Comparison of ENCODE assay signal across 18 cellular contexts in genomic region chr1:193068013-193068412, GRCh38. TPM values are rescaled to one million over a fixed set of nuclear protein-coding genes. Genes with fewer than 3 reads are reported as not detected.
DNase-seq lines count a peak whose midpoint lies in the region; ATAC-seq and TF ChIP-seq lines count a peak whose summit lies in the region.
"Had no signal": no experiment of that assay in that cellular context is flagged by ENCODE, and none has a peak within 500 bp of the region (broad histone marks: within the 10 kb centered on the region; RNA-seq: fewer than 3 reads in every experiment).

No MANE protein-coding gene starts in this region.

- H2BK12ac ChIP-seq in trophoblast cell (ENCODE audit: low read length) = no peak overlapping the region

- H3K4me2 ChIP-seq in OCI-LY3 (ENCODE audit: low read length) = 0 out of 2 replicates have a peak overlapping the region, but pooled peaks have one; percentile 91
- H3K4me2 ChIP-seq in trophoblast cell (ENCODE audit: low read length) = no peak overlapping the region
- H3K4me2 ChIP-seq: PC-9 had no signal

- CTCF ChIA-PET in activated CD8-positive, alpha-beta T cell treated with anti-CD3 and anti-CD28 coated beads for 36 hours (lab: Charles Lee) = no interaction called here
- CTCF ChIA-PET in activated CD8-positive, alpha-beta T cell treated with anti-CD3 and anti-CD28 coated beads, Interleukin-2, amount 10 ng/mL, durations not matched to agents 7 days and 5 days (lab: Charles Lee) = no interaction called here

- H2BK120ac ChIP-seq in trophoblast cell (ENCODE audit: insufficient read depth, low read length, poor library complexity) = no peak overlapping the region

- no peak overlapping the region for H4K8ac ChIP-seq in trophoblast cell (ENCODE audit: low read depth, low read length)

- POLR2A ChIA-PET in activated CD8-positive, alpha-beta T cell treated with anti-CD3 and anti-CD28 coated beads for 36 hours (lab: Charles Lee) = no interaction called here
- POLR2A ChIA-PET in activated CD8-positive, alpha-beta T cell treated with anti-CD3 and anti-CD28 coated beads, Interleukin-2, amount 10 ng/mL, durations not matched to agents 7 days and 5 days (lab: Charles Lee) = interaction anchor here (0.9 kb wide), 1 partner anchor 9 kb away, joined by 3 read pairs; the partner anchor contains the start of genes RO60 and UCHL5

- H3K79me1 ChIP-seq in trophoblast cell (ENCODE audit: low read length) = no peaks in the 10 kb centered on the region

- ATAC-seq in activated CD8-positive, alpha-beta T cell treated with anti-CD3 and anti-CD28 coated beads for 36 hours = no peak
- ATAC-seq in activated CD8-positive, alpha-beta T cell treated with anti-CD3 and anti-CD28 coated beads, Interleukin-2, amount 10 ng/mL, durations not matched to agents 7 days and 5 days = no peak

- no peak overlapping the region for H3K9ac ChIP-seq in OCI-LY3 (ENCODE audit: low read length)
- H3K9ac ChIP-seq in trophoblast cell (ENCODE audit: low read length) = no peak overlapping the region

- H3K27ac Mint-ChIP-seq in activated CD8-positive, alpha-beta T cell treated with anti-CD3 and anti-CD28 coated beads for 36 hours = peak overlapping the region; percentile 76
- no peak overlapping the region for H3K27ac Mint-ChIP-seq in activated CD8-positive, alpha-beta T cell treated with anti-CD3 and anti-CD28 coated beads, Interleukin-2, amount 10 ng/mL, durations not matched to agents 7 days and 5 days
- H3K27ac Mint-ChIP-seq in chondrocyte (ENCODE audit: unreplicated experiment) = peak overlapping the region; percentile 30
- H3K27ac Mint-ChIP-seq: activated T-helper 2 cell treated with anti-CD3 and anti-CD28 coated beads, Interferon-gamma antibody, Interleukin-2, Interleukin-4, amounts not matched to agents 10 μg/mL and 5 μg/mL and 100 μg/mL, durations not matched to agents 14 hours and 24 hours and 36 hours had no signal

- no peaks in the 10 kb centered on the region for H3K9me3 ChIP-seq in OCI-LY3 (ENCODE audit: insufficient read depth, low read length)
- no peaks in the 10 kb centered on the region for H3K9me3 ChIP-seq in trophoblast cell (ENCODE audit: insufficient read depth, low read depth, low read length)
- no peaks in the 10 kb centered on the region for H3K9me3 ChIP-seq in left ventricle myocardium inferior (replicated peaks)

- H3K14ac ChIP-seq in trophoblast cell (ENCODE audit: low read length) = no peak overlapping the region

- TF ChIP-seq CTCF in activated CD8-positive, alpha-beta T cell treated with anti-CD3 and anti-CD28 coated beads for 36 hours (IDR thresholded peaks at IDR 0.05) = no peak
- TF ChIP-seq CTCF in OCI-LY3 (IDR thresholded peaks at IDR 0.05; ENCODE audit: low read depth, low read length) (no peak), chondrocyte (IDR thresholded peaks at IDR 0.05) (no peak), left ventricle myocardium inferior (IDR thresholded peaks at IDR 0.05; ENCODE audit: borderline replicate concordance) (no peak)

- H3K36me3 ChIP-seq in OCI-LY3 (replicated peaks; ENCODE audit: low read depth, low read length) (peaks cover 7% of the 10 kb centered on the region), trophoblast cell (ENCODE audit: control insufficient read depth in 1 of 2, insufficient read depth in 2 of 2, low read length in 2 of 2) (no peaks in the 10 kb centered on the region), left ventricle myocardium inferior (peaks cover 5% of the 10 kb centered on the region)
- H3K36me3 ChIP-seq: cardiac muscle cell had no signal

- H4K12ac ChIP-seq in trophoblast cell (ENCODE audit: low read depth, low read length) = no peak overlapping the region

- H3K79me2 ChIP-seq in OCI-LY3 (ENCODE audit: low read length) (peaks cover 76% of the 10 kb centered on the region), trophoblast cell (ENCODE audit: control insufficient read depth, insufficient read depth, low read length, poor library complexity) (no peaks in the 10 kb centered on the region)

- H3K23ac ChIP-seq in trophoblast cell (ENCODE audit: low read length) = no peak overlapping the region

- H2AFZ ChIP-seq in OCI-LY3 (ENCODE audit: low read depth, low read length) (no peak overlapping the region), trophoblast cell (ENCODE audit: insufficient read depth, low read length, poor library complexity) (no peak overlapping the region)
- H2AFZ ChIP-seq: PC-9 had no signal

- H3K27me3 Mint-ChIP-seq in activated CD8-positive, alpha-beta T cell treated with anti-CD3 and anti-CD28 coated beads for 36 hours = no peaks in the 10 kb centered on the region
- no peaks in the 10 kb centered on the region for H3K27me3 Mint-ChIP-seq in activated CD8-positive, alpha-beta T cell treated with anti-CD3 and anti-CD28 coated beads, Interleukin-2, amount 10 ng/mL, durations not matched to agents 7 days and 5 days (ENCODE audit: low read depth)
- H3K27me3 Mint-ChIP-seq in chondrocyte (ENCODE audit: low read depth) = no peaks in the 10 kb centered on the region

- no peak overlapping the region for H4K91ac ChIP-seq in trophoblast cell (ENCODE audit: low read depth, low read length)

- no peak for DNase-seq in activated CD8-positive, alpha-beta T cell treated with anti-CD3 and anti-CD28 coated beads for 36 hours
- DNase-seq in activated CD8-positive, alpha-beta T cell treated with anti-CD3 and anti-CD28 coated beads, Interleukin-2, amount 10 ng/mL, durations not matched to agents 7 days and 5 days = no peak
- DNase-seq in chondrocyte (ENCODE audit: low spot score) = no peak
- DNase-seq in trophoblast cell = no peak
- no peak for DNase-seq in left ventricle myocardium inferior
- no peak for DNase-seq in SKM-1 (lab: John Stamatoyannopoulos, UW; ENCODE audit: unreplicated experiment)
- no peak for DNase-seq in NCI-H2081 treated with DMSO at 0.1 percent for 48 hours (lab: John Stamatoyannopoulos, UW)
- DNase-seq: dermis blood vessel endothelial cell; foreskin fibroblast; NCI-H187 treated with DMSO at 0.1 percent for 48 hours; NCI-H226; NCI-H774; occipital lobe; PC-9; stimulated activated CD4-positive, alpha-beta T cell treated with anti-CD3 and anti-CD28 coated beads, Interleukin-4, amount 100 ng/mL, for 4 hours had no signal

- no peak overlapping the region for H2BK5ac ChIP-seq in trophoblast cell (ENCODE audit: low read depth, low read length, poor library complexity)

- no peak overlapping the region for H3K4me3 Mint-ChIP-seq in activated CD8-positive, alpha-beta T cell treated with anti-CD3 and anti-CD28 coated beads for 36 hours
- H3K4me3 Mint-ChIP-seq in activated CD8-positive, alpha-beta T cell treated with anti-CD3 and anti-CD28 coated beads, Interleukin-2, amount 10 ng/mL, durations not matched to agents 7 days and 5 days = no peak overlapping the region
- H3K4me3 Mint-ChIP-seq in chondrocyte (ENCODE audit: unreplicated experiment) = no peak overlapping the region

- H3K18ac ChIP-seq in trophoblast cell (ENCODE audit: low read length) = peak overlapping the region; percentile 45

- peak overlapping the region; percentile 86 for H3K4ac ChIP-seq in trophoblast cell (ENCODE audit: low read depth, low read length)

- H3K4me3 ChIP-seq in OCI-LY3 (ENCODE audit: low read length) = no peak overlapping the region
- no peak overlapping the region for H3K4me3 ChIP-seq in trophoblast cell (ENCODE audit: low read depth, low read length)
- no peak overlapping the region for H3K4me3 ChIP-seq in left ventricle myocardium inferior
- H3K4me3 ChIP-seq: cardiac muscle cell, PC-9 had no signal

- H3K9me3 Mint-ChIP-seq in activated CD8-positive, alpha-beta T cell treated with anti-CD3 and anti-CD28 coated beads for 36 hours = no peaks in the 10 kb centered on the region
- no peaks in the 10 kb centered on the region for H3K9me3 Mint-ChIP-seq in activated CD8-positive, alpha-beta T cell treated with anti-CD3 and anti-CD28 coated beads, Interleukin-2, amount 10 ng/mL, durations not matched to agents 7 days and 5 days (ENCODE audit: insufficient read depth)
- no peaks in the 10 kb centered on the region for H3K9me3 Mint-ChIP-seq in chondrocyte (ENCODE audit: low read depth)
- H3K9me3 Mint-ChIP-seq: activated T-helper 2 cell treated with anti-CD3 and anti-CD28 coated beads, Interferon-gamma antibody, Interleukin-2, Interleukin-4, amounts not matched to agents 10 μg/mL and 5 μg/mL and 100 μg/mL, durations not matched to agents 14 hours and 24 hours and 36 hours had no signal

- H3K36me3 Mint-ChIP-seq in activated CD8-positive, alpha-beta T cell treated with anti-CD3 and anti-CD28 coated beads for 36 hours (ENCODE audit: low read depth) = peaks cover 20% of the 10 kb centered on the region
- H3K36me3 Mint-ChIP-seq in activated CD8-positive, alpha-beta T cell treated with anti-CD3 and anti-CD28 coated beads, Interleukin-2, amount 10 ng/mL, durations not matched to agents 7 days and 5 days (ENCODE audit: low read depth) = peaks cover 19% of the 10 kb centered on the region
- no peaks in the 10 kb centered on the region for H3K36me3 Mint-ChIP-seq in chondrocyte (ENCODE audit: low read depth)

- H3K4me1 ChIP-seq in OCI-LY3 (ENCODE audit: low read length) (peaks cover 52% of the 10 kb centered on the region), trophoblast cell (ENCODE audit: control insufficient read depth in 1 of 2, insufficient read depth in 2 of 2, low read length in 2 of 2) (no peaks in the 10 kb centered on the region), left ventricle myocardium inferior (peaks cover 83% of the 10 kb centered on the region)

- H2AK5ac ChIP-seq in trophoblast cell (ENCODE audit: low read length) = no peak overlapping the region

- H3K27me3 ChIP-seq in OCI-LY3 (ENCODE audit: low read depth, low read length) (no peaks in the 10 kb centered on the region), trophoblast cell (ENCODE audit: insufficient read depth, low read length) (no peaks in the 10 kb centered on the region), left ventricle myocardium inferior (ENCODE audit: low read depth) (no peaks in the 10 kb centered on the region)
- H3K27me3 ChIP-seq: cardiac muscle cell had no signal

- H4K20me1 ChIP-seq in OCI-LY3 (ENCODE audit: insufficient read depth, low read length) = peaks cover 12% of the 10 kb centered on the region; the same call in 1 of the 2 replicates

- intact Hi-C loops in activated CD8-positive, alpha-beta T cell treated with anti-CD3 and anti-CD28 coated beads for 36 hours (cut with micrococcal nuclease) = no loop called here
- intact Hi-C loops in left ventricle myocardium inferior (cut with micrococcal nuclease) = no loop called here

- H3K27ac ChIP-seq in OCI-LY3 (ENCODE audit: low read length) = no peak overlapping the region
- no peak overlapping the region for H3K27ac ChIP-seq in trophoblast cell (ENCODE audit: low read depth, low read length)
- H3K27ac ChIP-seq in left ventricle myocardium inferior (replicated peaks) = no peak overlapping the region
- H3K27ac ChIP-seq: cardiac muscle cell, PC-9 had no signal

- peaks cover 59% of the 10 kb centered on the region for H3K4me1 Mint-ChIP-seq in activated CD8-positive, alpha-beta T cell treated with anti-CD3 and anti-CD28 coated beads for 36 hours (ENCODE audit: low read depth)
- peaks cover 33% of the 10 kb centered on the region for H3K4me1 Mint-ChIP-seq in activated CD8-positive, alpha-beta T cell treated with anti-CD3 and anti-CD28 coated beads, Interleukin-2, amount 10 ng/mL, durations not matched to agents 7 days and 5 days (ENCODE audit: low read depth)
- H3K4me1 Mint-ChIP-seq in chondrocyte (ENCODE audit: low read depth) = peaks cover 35% of the 10 kb centered on the region

RNA-seq across cellular contexts. Expression of gene RO60, which starts 8.6 kb away (rescaled TPM):
- total RNA-seq in activated CD8-positive, alpha-beta T cell treated with anti-CD3 and anti-CD28 coated beads for 36 hours = 10 to 100 TPM; 56.2 to 63.4 TPM
- total RNA-seq in activated CD8-positive, alpha-beta T cell treated with anti-CD3 and anti-CD28 coated beads, Interleukin-2, amount 10 ng/mL, durations not matched to agents 7 days and 5 days = 10 to 100 TPM; 53.8 to 57.4 TPM
- total RNA-seq in chondrocyte (89.7 to 98.7 TPM (median 91.4 TPM) in 3 replicates), left ventricle myocardium inferior (51.8 TPM)
- 21.3 TPM in 2 replicates for polyA plus RNA-seq in trophoblast cell (2013)

RNA-seq across cellular contexts. Expression of gene UCHL5, which starts 8.9 kb away (rescaled TPM):
- total RNA-seq in activated CD8-positive, alpha-beta T cell treated with anti-CD3 and anti-CD28 coated beads for 36 hours = 10 to 100 TPM; 81.3 to 85.7 TPM
- 10 to 100 TPM; 61.1 to 64.4 TPM for total RNA-seq in activated CD8-positive, alpha-beta T cell treated with anti-CD3 and anti-CD28 coated beads, Interleukin-2, amount 10 ng/mL, durations not matched to agents 7 days and 5 days
- total RNA-seq in chondrocyte (21.3 to 32.4 TPM (median 23.8 TPM) in 3 replicates), left ventricle myocardium inferior (43.0 TPM)
- polyA plus RNA-seq in trophoblast cell (2013) = 20.5 and 21.4 TPM in 2 replicates

RNA-seq across cellular contexts. Expression of gene GLRX2, which starts 37.2 kb away (rescaled TPM):
- total RNA-seq in activated CD8-positive, alpha-beta T cell treated with anti-CD3 and anti-CD28 coated beads for 36 hours = 10 to 100 TPM; 24.3 to 29.5 TPM
- 10 to 100 TPM; 18.7 to 21.8 TPM for total RNA-seq in activated CD8-positive, alpha-beta T cell treated with anti-CD3 and anti-CD28 coated beads, Interleukin-2, amount 10 ng/mL, durations not matched to agents 7 days and 5 days
- total RNA-seq in chondrocyte (27.6 to 33.1 TPM (median 31.1 TPM) in 3 replicates), left ventricle myocardium inferior (31.8 TPM)
- polyA plus RNA-seq in trophoblast cell (2013) = 16.4 and 18.4 TPM in 2 replicates

RNA-seq across cellular contexts. Expression of gene CDC73, which starts 53.8 kb away (rescaled TPM):
- total RNA-seq in activated CD8-positive, alpha-beta T cell treated with anti-CD3 and anti-CD28 coated beads for 36 hours = 10 to 100 TPM; 45.1 to 50.2 TPM
- total RNA-seq in activated CD8-positive, alpha-beta T cell treated with anti-CD3 and anti-CD28 coated beads, Interleukin-2, amount 10 ng/mL, durations not matched to agents 7 days and 5 days = 10 to 100 TPM; 51.8 to 53.8 TPM
- total RNA-seq in chondrocyte = 63.2 to 80.7 TPM (median 69.4 TPM) in 3 replicates
- 24.2 and 24.6 TPM in 2 replicates for polyA plus RNA-seq in trophoblast cell (2013)
- total RNA-seq in left ventricle myocardium inferior = 46.8 TPM
